In genomic region chr1:38990746-38991637, GRCh38 we compare ENCODE assay signal across 8 cellular contexts. TPM values are rescaled to one million over a fixed set of nuclear protein-coding genes. Genes with fewer than 3 reads are reported as not detected.
DNase-seq lines count a peak whose midpoint lies in the region; ATAC-seq, FAIRE-seq and TF ChIP-seq lines count a peak whose summit lies in the region.

A gene with protein sequence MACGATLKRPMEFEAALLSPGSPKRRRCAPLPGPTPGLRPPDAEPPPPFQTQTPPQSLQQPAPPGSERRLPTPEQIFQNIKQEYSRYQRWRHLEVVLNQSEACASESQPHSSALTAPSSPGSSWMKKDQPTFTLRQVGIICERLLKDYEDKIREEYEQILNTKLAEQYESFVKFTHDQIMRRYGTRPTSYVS (plus strand): TSS chr1:38991276. CDS start chr1:38991381, 105 bp downstream.

- no peaks in the 10 kb centered on the region for H3K27me3 Mint-ChIP-seq in activated naive CD8-positive, alpha-beta T cell treated with anti-CD3 and anti-CD28 coated beads, Interleukin-2, amount 50 U/mL, for 24 hours

- peaks cover 44% of the 10 kb centered on the region for H3K4me1 Mint-ChIP-seq in activated naive CD8-positive, alpha-beta T cell treated with anti-CD3 and anti-CD28 coated beads, Interleukin-2, amount 50 U/mL, for 24 hours

- H3K9me3 ChIP-seq in pancreas (no peaks in the 10 kb centered on the region), thyroid gland (no peaks in the 10 kb centered on the region)

- peak within 1 kb of the TSS; percentile 89 for H3K4me3 Mint-ChIP-seq in activated naive CD8-positive, alpha-beta T cell treated with anti-CD3 and anti-CD28 coated beads, Interleukin-2, amount 50 U/mL, for 24 hours

- H3K36me3 ChIP-seq in pancreas = no peaks in the 10 kb centered on the region
- H3K36me3 ChIP-seq in thyroid gland = no peaks in the 10 kb centered on the region

- H3K4me3 ChIP-seq in GM12875 (ENCODE audit: low read depth, low read length) = peak within 1 kb of the TSS; percentile 73
- peak within 1 kb of the TSS; percentile 85 to 99 (median 90) for H3K4me3 ChIP-seq in pancreas
- peak within 1 kb of the TSS; percentile 92 to 99 (median 92) for H3K4me3 ChIP-seq in thyroid gland (replicated peaks in 1 of 3)

- TF ChIP-seq CTCF in GM12875 (IDR thresholded peaks at IDR 0.05; ENCODE audit: borderline replicate concordance, insufficient read depth, low read depth, low read length) (no peak), pancreas (IDR thresholded peaks at IDR 0.05) (peak in 1 of 4 donors; percentile 10), thyroid gland (IDR thresholded peaks at IDR 0.05) (peak in 2 of 6 experiments; percentile 12 to 34)

- peak within 1 kb of the TSS; percentile 78 to 87 (median 82) for H3K27ac ChIP-seq in pancreas
- H3K27ac ChIP-seq in thyroid gland = peak within 1 kb of the TSS; percentile 88 to 90 (median 90)

- ATAC-seq in HG02763 (IDR thresholded peaks at IDR 0.05; ENCODE audit: unreplicated experiment) (peak; percentile 92), Right ventricle myocardium superior (ENCODE audit: poor library complexity) (peak; percentile 98), pancreas (peak; percentile 95 to 99 (median 96))
- ATAC-seq in activated naive CD8-positive, alpha-beta T cell treated with anti-CD3 and anti-CD28 coated beads, Interleukin-2, amount 50 U/mL, for 24 hours = peak; percentile 97

- H3K4me1 ChIP-seq in pancreas (peaks cover 0 to 12% (median 2%) of the 10 kb centered on the region in 3 donors), thyroid gland (peaks cover 21 to 31% of the 10 kb centered on the region in 2 donors)

- peak within 1 kb of the TSS; percentile 83 for H3K27ac Mint-ChIP-seq in activated naive CD8-positive, alpha-beta T cell treated with anti-CD3 and anti-CD28 coated beads, Interleukin-2, amount 50 U/mL, for 24 hours

- H3K27me3 ChIP-seq in pancreas (no peaks in the 10 kb centered on the region), thyroid gland (no peaks in the 10 kb centered on the region)

- TF ChIP-seq POLR2A in thyroid gland (IDR thresholded peaks at IDR 0.05) = peak; percentile 87 to 95

- H3K9me3 Mint-ChIP-seq in activated naive CD8-positive, alpha-beta T cell treated with anti-CD3 and anti-CD28 coated beads, Interleukin-2, amount 50 U/mL, for 24 hours = no peaks in the 10 kb centered on the region

- intact Hi-C loops in Right ventricle myocardium superior (cut with DNase I) = loop anchor here (5.0 kb wide), 1 partner anchor 124 kb away; no protein-coding TSS in a partner anchor
- intact Hi-C loops in pancreas (cut with DNase I) = no loop called here
- intact Hi-C loops in thyroid gland (cut with DNase I) = loop anchor here (5.0 kb wide), 2 partner anchors 114 to 129 kb away; no protein-coding TSS in a partner anchor

- DNase-seq in NCI-H1417 (lab: John Stamatoyannopoulos, UW) (peak; percentile 95 to 97 (median 96)), SW480 (ENCODE audit: low spot score) (peak; percentile 93), Right ventricle myocardium superior (peak; percentile 99), pancreas (peak; percentile 98 to 100 (median 99)), thyroid gland (peak; percentile 98)
- peak; percentile 99 for DNase-seq in activated naive CD8-positive, alpha-beta T cell treated with anti-CD3 and anti-CD28 coated beads, Interleukin-2, amount 50 U/mL, for 24 hours

- 0 to 1% methylated on average over 42 to 76 of the region's 76 CpGs for WGBS in pancreas, 2 donors
- 1 to 5% methylated on average over 4 to 13 of the region's 76 CpGs for WGBS in thyroid gland, 2 donors

- no peak for FAIRE-seq in pancreas (lab: Jason Lieb, UNC)

- H3K36me3 Mint-ChIP-seq in activated naive CD8-positive, alpha-beta T cell treated with anti-CD3 and anti-CD28 coated beads, Interleukin-2, amount 50 U/mL, for 24 hours (ENCODE audit: low read depth) = peaks cover 28% of the 10 kb centered on the region

RNA-seq across cellular contexts. Expression of the gene that starts here (rescaled TPM):
- total RNA-seq in Right ventricle myocardium superior (56.8 TPM), pancreas (10 to 100 TPM in 5 of 6 donors, 1 to 10 TPM in 1; 9.4 to 18.5 (median 12.1) TPM), thyroid gland (10 to 100 TPM; 46.8 to 64.6 (median 56.7) TPM)
- polyA plus RNA-seq in pancreas = 10 to 100 TPM in 1 of 2 donors, 1 to 10 TPM in 1; 7.5 to 21.8 TPM

Comparison
In these comparisons a context has a peak if more than half of its experiments do, and no peak if none do; other contexts are left out.
1. Peak in every context shown above with its lines: DNase-seq, ATAC-seq, H3K4me3 ChIP-seq and H3K27ac ChIP-seq.
2. intact Hi-C loops: an anchor here in Right ventricle myocardium superior (5.0 kb wide) and thyroid gland (5.0 kb wide); none called in pancreas.